Comparison of ENCODE assay signal across 20 cellular contexts in the genomic region with DNA sequence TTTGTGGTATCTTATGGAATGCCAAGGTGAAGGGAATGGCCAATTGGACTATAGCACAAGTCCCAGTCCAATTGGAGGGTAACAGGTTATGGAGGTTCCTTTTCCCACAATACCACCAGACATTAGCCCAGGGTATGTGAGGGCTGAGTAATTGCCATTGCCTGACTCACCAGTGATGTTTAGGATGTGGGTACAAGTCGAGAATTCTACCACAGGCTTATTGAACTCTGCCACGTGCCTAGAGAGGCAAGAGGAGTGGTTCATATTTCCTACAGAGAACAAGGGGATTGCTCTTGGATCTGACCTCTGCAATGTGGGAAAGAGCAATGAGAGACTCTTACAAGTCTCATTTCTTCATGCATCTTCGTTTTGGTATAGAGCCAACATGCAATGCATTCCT.
DNase-seq lines count a peak whose midpoint lies in the region; ATAC-seq and TF ChIP-seq lines count a peak whose summit lies in the region.
"Had no signal": no experiment of that assay in that cellular context is flagged by ENCODE, and none has a peak within 500 bp of the region (broad histone marks: within the 10 kb centered on the region; RNA-seq: fewer than 3 reads in every experiment).

No MANE protein-coding gene starts in this region.

- BruUV-seq in MCF 10A (replicated peaks; lab: Mats Ljungman, UMichigan) = no TSS peak
- no TSS peak for BruUV-seq in PC-3 (replicated peaks; lab: Mats Ljungman, UMichigan)

- H3F3A ChIP-seq in PC-3 (ENCODE audit: low read length, unreplicated experiment) = peaks cover 27% of the 10 kb centered on the region

- H3K27ac ChIP-seq in breast epithelium (no peak overlapping the region), PC-3 (ENCODE audit: low read length) (peak overlapping the region; percentile 83), RWPE1 (no peak overlapping the region), brain microvascular endothelial cell (no peak overlapping the region)
- H3K27ac ChIP-seq: ascending aorta, GM23248, prostate gland had no signal

- H3K36me3 ChIP-seq in breast epithelium (no peaks in the 10 kb centered on the region), PC-3 (ENCODE audit: low read depth, low read length) (no peaks in the 10 kb centered on the region), brain microvascular endothelial cell (replicated peaks) (no peaks in the 10 kb centered on the region)
- H3K36me3 ChIP-seq: ascending aorta, lower lobe of right lung, prostate gland, stomach had no signal

- peaks cover 55% of the 10 kb centered on the region for H3K4me1 Mint-ChIP-seq in MCF 10A (ENCODE audit: insufficient read depth, unreplicated experiment)

- peak overlapping the region; percentile 41 for H3K4me2 ChIP-seq in PC-3 (ENCODE audit: low read length)

- H3K27me3 Mint-ChIP-seq in MCF 10A (ENCODE audit: insufficient read depth, unreplicated experiment) = no peaks in the 10 kb centered on the region
- H3K27me3 Mint-ChIP-seq: CD4-positive, alpha-beta memory T cell; naive B cell had no signal

- peaks cover 0 to 5% of the 10 kb centered on the region in 2 donors for H3K4me1 ChIP-seq in breast epithelium
- H3K4me1 ChIP-seq in PC-3 (ENCODE audit: insufficient read depth, low read length) = peaks cover 91% of the 10 kb centered on the region
- H3K4me1 ChIP-seq: ascending aorta had no signal

- DNase-seq in MCF 10A (ENCODE audit: unreplicated experiment) (peak; percentile 73), breast epithelium (ENCODE audit: low spot score in 2 of 2) (no peak), PC-3 (peak; percentile 95), epithelial cell of esophagus (ENCODE audit: low read depth) (peak; percentile 57), RWPE1 (ENCODE audit: low spot score) (no peak), brain microvascular endothelial cell (no peak), GM19240 (ENCODE audit: insufficient read length, low spot score) (no peak)
- DNase-seq: activated gamma-delta T cell; CD4-positive, alpha-beta memory T cell; cortex of kidney; DMS79 treated with DMSO at 0.1 percent for 48 hours; GM23248; lower lobe of right lung; naive B cell; NCI-H2029 treated with DMSO at 0.1 percent for 48 hours; NCI-H510A treated with DMSO at 0.1 percent for 48 hours; stomach had no signal

- no peak overlapping the region for H3K27ac Mint-ChIP-seq in MCF 10A (ENCODE audit: low read depth, unreplicated experiment)
- H3K27ac Mint-ChIP-seq: CD4-positive, alpha-beta memory T cell had no signal

- TF ChIP-seq POLR2A in breast epithelium (IDR thresholded peaks at IDR 0.05) = no peak

- H3K36me3 Mint-ChIP-seq in MCF 10A (ENCODE audit: insufficient read depth, unreplicated experiment) = no peaks in the 10 kb centered on the region
- H3K36me3 Mint-ChIP-seq: CD4-positive, alpha-beta memory T cell; naive B cell had no signal

- H3K9me3 Mint-ChIP-seq in MCF 10A (ENCODE audit: unreplicated experiment) = no peaks in the 10 kb centered on the region
- H3K9me3 Mint-ChIP-seq: naive B cell had no signal

- no peak overlapping the region; the same call in 1 of the 2 replicates for H3K9ac ChIP-seq in PC-3 (ENCODE audit: low read length)
- H3K9ac ChIP-seq: GM23248 had no signal

- ATAC-seq in PC-3 (peak; percentile 5; the same call in 1 of the 2 replicates), HG03135 (IDR thresholded peaks at IDR 0.05; ENCODE audit: unreplicated experiment) (no peak)
- ATAC-seq: lower lobe of right lung had no signal

- intact Hi-C loops in MCF 10A (cut with micrococcal nuclease) = no loop called here
- intact Hi-C loops in breast epithelium (cut with DNase I; ENCODE audit: low total_unique reads) = no loop called here
- intact Hi-C loops in PC-3 (cut with micrococcal nuclease) = loop anchor here (5.0 kb wide), 1 partner anchor 105 kb away; no protein-coding TSS in a partner anchor

- no peaks in the 10 kb centered on the region for H4K20me1 ChIP-seq in PC-3 (ENCODE audit: low read length)

- POLR2A ChIA-PET in MCF 10A (lab: Yijun Ruan, JAX) = no interaction called here
- POLR2A ChIA-PET in PC-3 (lab: Charles Lee; ENCODE audit: unreplicated experiment) = interaction anchor here (0.6 kb wide), 1 partner anchor 290 kb away, joined by 3 read pairs; no protein-coding TSS in a partner anchor
- POLR2A ChIA-PET in RWPE1 (lab: Yijun Ruan, JAX; ENCODE audit: low non-redundant PET) = no interaction called here

- CTCF ChIA-PET in MCF 10A (lab: Yijun Ruan, JAX) = no interaction called here
- CTCF ChIA-PET in PC-3 (lab: Charles Lee) = no interaction called here
- CTCF ChIA-PET in RWPE1 (lab: Yijun Ruan, JAX) = no interaction called here

- no peak overlapping the region for H2AFZ ChIP-seq in PC-3 (ENCODE audit: low read length)
- H2AFZ ChIP-seq: GM23248 had no signal

- H3K79me2 ChIP-seq in PC-3 (ENCODE audit: low read length) = no peaks in the 10 kb centered on the region

- TF ChIP-seq CTCF in MCF 10A (IDR thresholded peaks at IDR 0.05; ENCODE audit: unreplicated experiment) (no peak), breast epithelium (IDR thresholded peaks at IDR 0.05) (no peak), PC-3 (conservative IDR thresholded peaks at IDR 0.05; ENCODE audit: low read depth, low read length) (no peak), epithelial cell of esophagus (IDR thresholded peaks at IDR 0.05; ENCODE audit: insufficient read depth, low read depth, low read length, missing control alignments) (no peak), RWPE1 (conservative IDR thresholded peaks at IDR 0.05; ENCODE audit: low read depth) (no peak), brain microvascular endothelial cell (IDR thresholded peaks at IDR 0.05; ENCODE audit: low read depth, low read length, missing control alignments) (no peak)

- in situ Hi-C loops in brain microvascular endothelial cell (cut with HindIII; ENCODE audit: low pct_ligation_motif_present, low sequenced_read_pairs) = no loop called here

- no peaks in the 10 kb centered on the region for H3K9me2 ChIP-seq in PC-3 (replicated peaks; ENCODE audit: low read length)

- no peak overlapping the region for H3K4me3 ChIP-seq in breast epithelium
- H3K4me3 ChIP-seq in PC-3 (ENCODE audit: low read length) = no peak overlapping the region
- no peak overlapping the region for H3K4me3 ChIP-seq in epithelial cell of esophagus (ENCODE audit: low read length)
- H3K4me3 ChIP-seq in brain microvascular endothelial cell (ENCODE audit: low read depth, low read length) = no peak overlapping the region
- H3K4me3 ChIP-seq: ascending aorta, GM23248, lower lobe of right lung, prostate gland, stomach had no signal

- H3K27me3 ChIP-seq in breast epithelium (no peaks in the 10 kb centered on the region), PC-3 (ENCODE audit: low read length) (no peaks in the 10 kb centered on the region), brain microvascular endothelial cell (replicated peaks) (no peaks in the 10 kb centered on the region)
- H3K27me3 ChIP-seq: ascending aorta, stomach had no signal

- no peak overlapping the region for H3K4me3 Mint-ChIP-seq in MCF 10A (ENCODE audit: unreplicated experiment)
- H3K4me3 Mint-ChIP-seq: CD4-positive, alpha-beta memory T cell; naive B cell had no signal

- H3K9me3 ChIP-seq in breast epithelium (no peaks in the 10 kb centered on the region), PC-3 (ENCODE audit: low read length) (no peaks in the 10 kb centered on the region)
- H3K9me3 ChIP-seq: ascending aorta, lower lobe of right lung, prostate gland, stomach had no signal

Comparison
In these comparisons a context has a peak if more than half of its experiments do, and no peak if none do; other contexts are left out.
1. DNase-seq: peak in MCF 10A (single experiment), PC-3 (single experiment) and epithelial cell of esophagus (single experiment); none in breast epithelium (0 of 2), RWPE1 (single experiment), brain microvascular endothelial cell (single experiment) and GM19240 (single experiment).